ENCODE assay signal across 11 cellular contexts in the genomic region with DNA sequence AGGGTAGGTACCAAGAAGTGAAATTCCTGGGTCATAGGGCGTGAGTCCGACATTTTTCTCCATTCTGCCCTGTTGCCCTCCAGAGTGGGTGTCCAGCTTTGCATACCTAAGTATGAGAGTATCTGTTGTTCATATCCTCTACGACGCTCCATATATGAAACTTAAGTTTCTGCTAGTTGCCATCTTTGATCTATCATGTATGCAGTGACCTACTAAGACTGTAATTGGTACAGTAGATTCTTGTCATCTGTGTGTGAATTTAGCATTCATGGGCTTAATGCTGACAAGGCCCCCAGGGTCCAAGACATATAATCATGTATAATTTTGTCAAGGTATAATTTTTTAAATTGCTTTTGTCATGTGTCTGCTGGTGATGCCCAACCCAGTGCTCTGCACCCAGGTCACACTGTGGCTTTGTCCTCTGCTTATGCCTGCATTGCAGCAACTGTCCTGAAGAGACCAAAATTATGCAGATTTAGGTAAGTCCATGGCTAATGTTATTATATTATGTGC. TPM values are rescaled to one million over a fixed set of nuclear protein-coding genes. Genes with fewer than 3 reads are reported as not detected.
DNase-seq lines count a peak whose midpoint lies in the region; ATAC-seq and TF ChIP-seq lines count a peak whose summit lies in the region.
"Had no signal": no experiment of that assay in that cellular context is flagged by ENCODE, and none has a peak within 500 bp of the region (broad histone marks: within the 10 kb centered on the region; RNA-seq: fewer than 3 reads in every experiment).

No MANE protein-coding gene starts in this region.

- intact Hi-C loops in activated T-helper 1 cell treated with anti-CD3 and anti-CD28 coated beads, Interleukin-12 subunit alpha, Interleukin-12 subunit beta, Interleukin-2, Interleukin-4 antibody, amounts not matched to agents 30 ng/mL and 10 ng/mL and 1 ng/mL, durations not matched to agents 14 hours and 24 hours and 36 hours (cut with micrococcal nuclease), result no loop called here

- H3K27ac Mint-ChIP-seq in activated T-helper 1 cell treated with anti-CD3 and anti-CD28 coated beads, Interleukin-12 subunit alpha, Interleukin-12 subunit beta, Interleukin-2, Interleukin-4 antibody, amounts not matched to agents 30 ng/mL and 10 ng/mL and 1 ng/mL, durations not matched to agents 14 hours and 24 hours and 36 hours, result peak overlapping the region; percentile 73
- H3K27ac Mint-ChIP-seq in T-helper 2 cell treated with Interferon-gamma antibody and Interleukin-4, amounts not matched to agents 5 μg/mL and 100 μg/mL, for 36 hours, result no peak overlapping the region
- H3K27ac Mint-ChIP-seq: nephron had no signal

- peak overlapping the region; percentile 11 for H3K27ac ChIP-seq in substantia nigra (ENCODE audit: low read depth, low read length, poor library complexity, severe bottlenecking)
- peak overlapping the region in 1 of 4 donors; percentile 58 for H3K27ac ChIP-seq in upper lobe of left lung

- H3K9me3 Mint-ChIP-seq in activated T-helper 1 cell treated with anti-CD3 and anti-CD28 coated beads, Interleukin-12 subunit alpha, Interleukin-12 subunit beta, Interleukin-2, Interleukin-4 antibody, amounts not matched to agents 30 ng/mL and 10 ng/mL and 1 ng/mL, durations not matched to agents 14 hours and 24 hours and 36 hours, result no peaks in the 10 kb centered on the region
- H3K9me3 Mint-ChIP-seq in T-helper 2 cell treated with Interferon-gamma antibody and Interleukin-4, amounts not matched to agents 5 μg/mL and 100 μg/mL, for 36 hours, result no peaks in the 10 kb centered on the region
- H3K9me3 Mint-ChIP-seq: nephron had no signal

- no peaks in the 10 kb centered on the region for H3K27me3 Mint-ChIP-seq in activated T-helper 1 cell treated with anti-CD3 and anti-CD28 coated beads, Interleukin-12 subunit alpha, Interleukin-12 subunit beta, Interleukin-2, Interleukin-4 antibody, amounts not matched to agents 30 ng/mL and 10 ng/mL and 1 ng/mL, durations not matched to agents 14 hours and 24 hours and 36 hours (ENCODE audit: insufficient read depth)
- H3K27me3 Mint-ChIP-seq in T-helper 2 cell treated with Interferon-gamma antibody and Interleukin-4, amounts not matched to agents 5 μg/mL and 100 μg/mL, for 36 hours (ENCODE audit: low read depth), result no peaks in the 10 kb centered on the region

- TF ChIP-seq EP300 in upper lobe of left lung (IDR thresholded peaks at IDR 0.05), result no peak

- WGBS in upper lobe of left lung, 2 donors, result 93 to 98% methylated on average over 4 of the region's 4 CpGs

- H3K36me3 ChIP-seq in upper lobe of left lung, result peaks cover 31 to 88% (median 38%) of the 10 kb centered on the region in 4 donors

- TF ChIP-seq POLR2A in upper lobe of left lung (IDR thresholded peaks at IDR 0.05), result peak in 1 of 4 donors; percentile 29

- H3K27me3 ChIP-seq in upper lobe of left lung, result no peaks in the 10 kb centered on the region

- no peak for ATAC-seq in upper lobe of left lung (ENCODE audit: low FRiP score in 2 of 2)

- DNase-seq in activated CD8-positive, alpha-beta memory T cell treated with anti-CD3 and anti-CD28 coated beads for 24 hours, result peak; percentile 35
- no peak for DNase-seq in activated CD8-positive, alpha-beta memory T cell treated with anti-CD3 and anti-CD28 coated beads, Interleukin-2, amount 50 U/mL, for 4 hours
- DNase-seq in activated T-helper 1 cell treated with anti-CD3 and anti-CD28 coated beads, Interleukin-12 subunit alpha, Interleukin-12 subunit beta, Interleukin-2, Interleukin-4 antibody, amounts not matched to agents 30 ng/mL and 10 ng/mL and 1 ng/mL, durations not matched to agents 14 hours and 24 hours and 36 hours (ENCODE audit: low spot score), result no peak
- DNase-seq in glomerular visceral epithelial cell (ENCODE audit: extremely low spot score) (peak; percentile 27), substantia nigra (lab: John Stamatoyannopoulos, UW) (no peak), KG1 (lab: John Stamatoyannopoulos, UW) (no peak), upper lobe of left lung (no peak)
- no peak for DNase-seq in T-helper 2 cell treated with Interferon-gamma antibody and Interleukin-4, amounts not matched to agents 5 μg/mL and 100 μg/mL, for 36 hours (ENCODE audit: low spot score)
- DNase-seq: effector CD4-positive, alpha-beta T cell; NCI-H2029 had no signal

- TF ChIP-seq CTCF in upper lobe of left lung (IDR thresholded peaks at IDR 0.05), result peak in 1 of 6 experiments; percentile 20

- H3K36me3 Mint-ChIP-seq in activated T-helper 1 cell treated with anti-CD3 and anti-CD28 coated beads, Interleukin-12 subunit alpha, Interleukin-12 subunit beta, Interleukin-2, Interleukin-4 antibody, amounts not matched to agents 30 ng/mL and 10 ng/mL and 1 ng/mL, durations not matched to agents 14 hours and 24 hours and 36 hours (ENCODE audit: low read depth), result peaks cover 55% of the 10 kb centered on the region
- H3K36me3 Mint-ChIP-seq in T-helper 2 cell treated with Interferon-gamma antibody and Interleukin-4, amounts not matched to agents 5 μg/mL and 100 μg/mL, for 36 hours (ENCODE audit: low read depth), result peaks cover 72% of the 10 kb centered on the region

- H3K4me1 Mint-ChIP-seq in activated T-helper 1 cell treated with anti-CD3 and anti-CD28 coated beads, Interleukin-12 subunit alpha, Interleukin-12 subunit beta, Interleukin-2, Interleukin-4 antibody, amounts not matched to agents 30 ng/mL and 10 ng/mL and 1 ng/mL, durations not matched to agents 14 hours and 24 hours and 36 hours (ENCODE audit: low read depth), result peaks cover 89% of the 10 kb centered on the region
- peaks cover 78% of the 10 kb centered on the region for H3K4me1 Mint-ChIP-seq in T-helper 2 cell treated with Interferon-gamma antibody and Interleukin-4, amounts not matched to agents 5 μg/mL and 100 μg/mL, for 36 hours (ENCODE audit: low read depth)

- H3K4me3 ChIP-seq in upper lobe of left lung, result peak overlapping the region in 1 of 4 donors; percentile 26

- no peak overlapping the region for H3K4me3 Mint-ChIP-seq in activated T-helper 1 cell treated with anti-CD3 and anti-CD28 coated beads, Interleukin-12 subunit alpha, Interleukin-12 subunit beta, Interleukin-2, Interleukin-4 antibody, amounts not matched to agents 30 ng/mL and 10 ng/mL and 1 ng/mL, durations not matched to agents 14 hours and 24 hours and 36 hours
- no peak overlapping the region for H3K4me3 Mint-ChIP-seq in T-helper 2 cell treated with Interferon-gamma antibody and Interleukin-4, amounts not matched to agents 5 μg/mL and 100 μg/mL, for 36 hours
- H3K4me3 Mint-ChIP-seq: nephron had no signal

- no peaks in the 10 kb centered on the region for H3K9me3 ChIP-seq in upper lobe of left lung

- peaks cover 72 to 94% (median 87%) of the 10 kb centered on the region in 4 donors for H3K4me1 ChIP-seq in upper lobe of left lung

RNA-seq across cellular contexts. Expression of gene NEAT1, which starts 12.1 kb away (rescaled TPM):
- 507 and 517 TPM in 2 replicates for total RNA-seq in activated T-helper 1 cell treated with anti-CD3 and anti-CD28 coated beads, Interleukin-12 subunit alpha, Interleukin-12 subunit beta, Interleukin-2, Interleukin-4 antibody, amounts not matched to agents 30 ng/mL and 10 ng/mL and 1 ng/mL, durations not matched to agents 14 hours and 24 hours and 36 hours
- total RNA-seq in upper lobe of left lung, result 1,000 to 10,000 TPM in 3 of 6 donors, 100 to 1,000 TPM in 3; 245 to 3,084 (median 1,019) TPM

RNA-seq across cellular contexts. Expression of gene FRMD8, which starts 48.3 kb away (rescaled TPM):
- total RNA-seq in activated T-helper 1 cell treated with anti-CD3 and anti-CD28 coated beads, Interleukin-12 subunit alpha, Interleukin-12 subunit beta, Interleukin-2, Interleukin-4 antibody, amounts not matched to agents 30 ng/mL and 10 ng/mL and 1 ng/mL, durations not matched to agents 14 hours and 24 hours and 36 hours, result 40.5 and 42.3 TPM in 2 replicates
- total RNA-seq in upper lobe of left lung, result 10 to 100 TPM; 31.4 to 77.5 (median 45.8) TPM

RNA-seq across cellular contexts. Expression of gene SLC25A45, which starts 52.3 kb away (rescaled TPM):
- total RNA-seq in activated T-helper 1 cell treated with anti-CD3 and anti-CD28 coated beads, Interleukin-12 subunit alpha, Interleukin-12 subunit beta, Interleukin-2, Interleukin-4 antibody, amounts not matched to agents 30 ng/mL and 10 ng/mL and 1 ng/mL, durations not matched to agents 14 hours and 24 hours and 36 hours, result 15.3 and 19.4 TPM in 2 replicates
- 10 to 100 TPM in 4 of 6 donors, 1 to 10 TPM in 2; 5.5 to 40.8 (median 19.4) TPM for total RNA-seq in upper lobe of left lung

Comparison
In these comparisons a context has a peak if more than half of its experiments do, and no peak if none do; other contexts are left out.
1. DNase-seq: peak in activated CD8-positive, alpha-beta memory T cell treated with anti-CD3 and anti-CD28 coated beads for 24 hours (single experiment) and glomerular visceral epithelial cell (single experiment); none in activated CD8-positive, alpha-beta memory T cell treated with anti-CD3 and anti-CD28 coated beads, Interleukin-2, amount 50 U/mL, for 4 hours (single experiment), activated T-helper 1 cell treated with anti-CD3 and anti-CD28 coated beads, Interleukin-12 subunit alpha, Interleukin-12 subunit beta, Interleukin-2, Interleukin-4 antibody, amounts not matched to agents 30 ng/mL and 10 ng/mL and 1 ng/mL, durations not matched to agents 14 hours and 24 hours and 36 hours (single experiment), substantia nigra (0 of 49), T-helper 2 cell treated with Interferon-gamma antibody and Interleukin-4, amounts not matched to agents 5 μg/mL and 100 μg/mL, for 36 hours (single experiment), KG1 (single experiment) and upper lobe of left lung (0 of 2).